ENCODE assay signal across 1 cellular context in the genomic region with DNA sequence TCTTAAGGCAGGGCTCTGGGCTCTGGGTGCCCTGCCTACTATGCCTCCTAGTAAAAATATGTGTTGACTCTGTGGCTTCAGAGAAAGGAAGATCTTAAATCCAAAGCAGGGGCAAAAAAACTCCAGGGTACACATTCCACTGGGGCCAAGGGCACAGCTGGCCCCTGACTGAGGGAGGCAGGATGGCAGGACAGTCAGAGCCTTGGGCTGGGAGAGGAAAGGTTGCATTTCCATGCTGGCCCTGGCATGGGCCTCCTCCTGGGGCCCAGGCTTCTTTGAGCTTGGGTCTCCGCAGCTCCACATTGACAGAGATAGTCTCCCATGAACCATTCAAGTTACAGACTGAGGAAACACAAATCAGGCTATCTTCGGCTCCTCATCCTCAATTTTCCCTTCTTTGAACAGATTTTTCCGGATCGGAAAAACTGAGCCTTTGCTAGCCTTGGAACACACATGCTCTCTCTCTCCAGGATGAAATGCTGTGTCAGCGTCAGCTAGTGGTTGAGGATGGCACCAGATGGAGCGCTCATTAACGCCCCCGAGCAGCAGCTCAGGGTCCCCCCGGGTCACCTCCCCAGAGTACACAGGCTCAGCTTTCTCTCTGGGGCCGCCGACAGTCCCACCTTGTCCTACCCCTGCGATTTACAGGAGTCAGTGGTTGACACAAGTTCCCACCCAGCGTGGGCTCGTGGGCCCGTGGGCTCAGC.
TF ChIP-seq lines count a peak whose summit lies in the region.

No MANE protein-coding gene starts in this region.

TF ChIP-seq in H1, 55 proteins besides CTCF, POLR2A, EP300 and RAD21:
- TF ChIP-seq, protein P1, sequence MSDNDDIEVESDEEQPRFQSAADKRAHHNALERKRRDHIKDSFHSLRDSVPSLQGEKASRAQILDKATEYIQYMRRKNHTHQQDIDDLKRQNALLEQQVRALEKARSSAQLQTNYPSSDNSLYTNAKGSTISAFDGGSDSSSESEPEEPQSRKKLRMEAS (IDR thresholded peaks at IDR 0.05): no peak
- peak; percentile 29; the same call in 1 of the 2 replicates for TF ChIP-seq MAFK (IDR thresholded peaks at IDR 0.05; ENCODE audit: low read depth, low read length)
- TF ChIP-seq SIRT6 (IDR thresholded peaks at IDR 0.05; ENCODE audit: low read length): no peak
- TF ChIP-seq RFX5 (IDR thresholded peaks at IDR 0.05; ENCODE audit: borderline replicate concordance, low read depth, low read length): no peak
